Comparison of ENCODE assay signal across 8 cellular contexts in genomic region chr5:56200856-56201638, GRCh38. TPM values are rescaled to one million over a fixed set of nuclear protein-coding genes. Genes with fewer than 3 reads are reported as not detected.
A peak's percentile ranks its signal among the peaks of the same experiment; 100 is the strongest.
DNase-seq lines count a peak whose midpoint lies in the region; ATAC-seq and TF ChIP-seq lines count a peak whose summit lies in the region.

No MANE protein-coding gene starts in this region.

- DNase-seq in DMS53 (lab: John Stamatoyannopoulos, UW): peak; percentile 92
- DNase-seq in HT1080 (ENCODE audit: low read depth): peak; percentile 68
- peak; percentile 85 for DNase-seq in OCI-M1 (lab: John Stamatoyannopoulos, UW)
- peak; percentile 49 for DNase-seq in activated T-cell treated with anti-CD3 and anti-CD28 coated beads for 4 hours
- peak; percentile 76 for DNase-seq in testis

- no peaks in the 10 kb centered on the region for H3K9me3 Mint-ChIP-seq in nephron

- H3K4me3 Mint-ChIP-seq in nephron: no peak overlapping the region

- H3K36me3 ChIP-seq in testis (ENCODE audit: low read depth, missing control alignments): no peaks in the 10 kb centered on the region

- no peaks in the 10 kb centered on the region for H3K4me1 Mint-ChIP-seq in nephron

- no peaks in the 10 kb centered on the region for H3K36me3 Mint-ChIP-seq in nephron (ENCODE audit: low read depth)

- ATAC-seq in GM21526 (IDR thresholded peaks at IDR 0.05; ENCODE audit: low FRiP score, unreplicated experiment): peak; percentile 85
- peak; percentile 92 for ATAC-seq in esophagus mucosa

- no peaks in the 10 kb centered on the region for H3K9me3 ChIP-seq in testis

- no peaks in the 10 kb centered on the region for H3K4me1 ChIP-seq in testis

- intact Hi-C loops in testis (cut with DNase I; ENCODE audit: low total_unique reads): loop anchor here (10.0 kb wide), 1 partner anchor 266 kb away; no protein-coding TSS in a partner anchor

- TF ChIP-seq CTCF in nephron (IDR thresholded peaks at IDR 0.05; ENCODE audit: unreplicated experiment in 3 of 3) (peak; percentile 73 to 82 (median 80)), testis (IDR thresholded peaks at IDR 0.05) (peak; percentile 49 to 54 (median 52))

- no peaks in the 10 kb centered on the region for H3K27me3 ChIP-seq in testis

- H3K4me3 ChIP-seq in testis: no peak overlapping the region

- peak overlapping the region in 1 of 3 experiments; percentile 11 for H3K27ac Mint-ChIP-seq in nephron

- TF ChIP-seq POLR2A in testis (IDR thresholded peaks at IDR 0.05): no peak

- H3K27ac ChIP-seq in testis: no peak overlapping the region

- no peaks in the 10 kb centered on the region for H3K27me3 Mint-ChIP-seq in nephron (ENCODE audit: low read depth)

- 53 to 55% methylated on average over 5 of the region's 5 CpGs for WGBS in testis, 2 donors

RNA-seq across cellular contexts. Expression of gene ANKRD55, which starts 32.1 kb away (rescaled TPM):
- total RNA-seq in HT1080 (2014; rRNA removed; shearing (Covaris generic)): not detected in 2 replicates
- 0.05 and 0.10 TPM in 2 replicates for polyA plus RNA-seq in HT1080 (2015; cell fraction: cytosol; rRNA removed)
- polyA plus RNA-seq in HT1080 (2015; cell fraction: nucleus; rRNA removed): not detected in 2 replicates
- total RNA-seq in esophagus mucosa (not detected), testis (1 to 10 TPM; 6.1 to 6.2 TPM)
- 28.1 TPM for polyA plus RNA-seq in testis (ENCODE audit: insufficient read depth, low read depth, low replicate concordance)
